Comparison of ENCODE assay signal across 1 cellular context in the genomic region with DNA sequence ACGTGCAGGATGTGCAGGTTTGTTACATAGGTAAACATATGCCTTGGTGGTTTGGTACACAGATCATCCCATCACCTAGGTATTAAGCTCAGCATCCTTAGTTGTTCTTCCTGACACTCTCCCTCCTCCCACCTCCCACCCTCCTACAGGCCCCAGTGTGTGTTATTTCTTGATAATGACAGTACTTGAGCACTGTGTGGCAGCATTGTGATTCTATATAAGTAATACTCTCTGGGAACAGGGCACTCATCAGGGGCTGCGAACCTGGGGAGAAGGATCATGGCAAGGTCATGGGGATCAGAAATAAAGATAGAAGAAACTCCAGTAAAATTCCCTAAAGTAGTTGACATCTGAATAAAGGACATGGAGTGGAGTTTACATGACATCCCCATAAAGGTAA.
TF ChIP-seq lines count a peak whose summit lies in the region.

No MANE protein-coding gene starts in this region.

TF ChIP-seq in GM23338, 12 proteins besides CTCF, POLR2A, EP300 and RAD21 (continued from another document):
- TF ChIP-seq, protein P1, sequence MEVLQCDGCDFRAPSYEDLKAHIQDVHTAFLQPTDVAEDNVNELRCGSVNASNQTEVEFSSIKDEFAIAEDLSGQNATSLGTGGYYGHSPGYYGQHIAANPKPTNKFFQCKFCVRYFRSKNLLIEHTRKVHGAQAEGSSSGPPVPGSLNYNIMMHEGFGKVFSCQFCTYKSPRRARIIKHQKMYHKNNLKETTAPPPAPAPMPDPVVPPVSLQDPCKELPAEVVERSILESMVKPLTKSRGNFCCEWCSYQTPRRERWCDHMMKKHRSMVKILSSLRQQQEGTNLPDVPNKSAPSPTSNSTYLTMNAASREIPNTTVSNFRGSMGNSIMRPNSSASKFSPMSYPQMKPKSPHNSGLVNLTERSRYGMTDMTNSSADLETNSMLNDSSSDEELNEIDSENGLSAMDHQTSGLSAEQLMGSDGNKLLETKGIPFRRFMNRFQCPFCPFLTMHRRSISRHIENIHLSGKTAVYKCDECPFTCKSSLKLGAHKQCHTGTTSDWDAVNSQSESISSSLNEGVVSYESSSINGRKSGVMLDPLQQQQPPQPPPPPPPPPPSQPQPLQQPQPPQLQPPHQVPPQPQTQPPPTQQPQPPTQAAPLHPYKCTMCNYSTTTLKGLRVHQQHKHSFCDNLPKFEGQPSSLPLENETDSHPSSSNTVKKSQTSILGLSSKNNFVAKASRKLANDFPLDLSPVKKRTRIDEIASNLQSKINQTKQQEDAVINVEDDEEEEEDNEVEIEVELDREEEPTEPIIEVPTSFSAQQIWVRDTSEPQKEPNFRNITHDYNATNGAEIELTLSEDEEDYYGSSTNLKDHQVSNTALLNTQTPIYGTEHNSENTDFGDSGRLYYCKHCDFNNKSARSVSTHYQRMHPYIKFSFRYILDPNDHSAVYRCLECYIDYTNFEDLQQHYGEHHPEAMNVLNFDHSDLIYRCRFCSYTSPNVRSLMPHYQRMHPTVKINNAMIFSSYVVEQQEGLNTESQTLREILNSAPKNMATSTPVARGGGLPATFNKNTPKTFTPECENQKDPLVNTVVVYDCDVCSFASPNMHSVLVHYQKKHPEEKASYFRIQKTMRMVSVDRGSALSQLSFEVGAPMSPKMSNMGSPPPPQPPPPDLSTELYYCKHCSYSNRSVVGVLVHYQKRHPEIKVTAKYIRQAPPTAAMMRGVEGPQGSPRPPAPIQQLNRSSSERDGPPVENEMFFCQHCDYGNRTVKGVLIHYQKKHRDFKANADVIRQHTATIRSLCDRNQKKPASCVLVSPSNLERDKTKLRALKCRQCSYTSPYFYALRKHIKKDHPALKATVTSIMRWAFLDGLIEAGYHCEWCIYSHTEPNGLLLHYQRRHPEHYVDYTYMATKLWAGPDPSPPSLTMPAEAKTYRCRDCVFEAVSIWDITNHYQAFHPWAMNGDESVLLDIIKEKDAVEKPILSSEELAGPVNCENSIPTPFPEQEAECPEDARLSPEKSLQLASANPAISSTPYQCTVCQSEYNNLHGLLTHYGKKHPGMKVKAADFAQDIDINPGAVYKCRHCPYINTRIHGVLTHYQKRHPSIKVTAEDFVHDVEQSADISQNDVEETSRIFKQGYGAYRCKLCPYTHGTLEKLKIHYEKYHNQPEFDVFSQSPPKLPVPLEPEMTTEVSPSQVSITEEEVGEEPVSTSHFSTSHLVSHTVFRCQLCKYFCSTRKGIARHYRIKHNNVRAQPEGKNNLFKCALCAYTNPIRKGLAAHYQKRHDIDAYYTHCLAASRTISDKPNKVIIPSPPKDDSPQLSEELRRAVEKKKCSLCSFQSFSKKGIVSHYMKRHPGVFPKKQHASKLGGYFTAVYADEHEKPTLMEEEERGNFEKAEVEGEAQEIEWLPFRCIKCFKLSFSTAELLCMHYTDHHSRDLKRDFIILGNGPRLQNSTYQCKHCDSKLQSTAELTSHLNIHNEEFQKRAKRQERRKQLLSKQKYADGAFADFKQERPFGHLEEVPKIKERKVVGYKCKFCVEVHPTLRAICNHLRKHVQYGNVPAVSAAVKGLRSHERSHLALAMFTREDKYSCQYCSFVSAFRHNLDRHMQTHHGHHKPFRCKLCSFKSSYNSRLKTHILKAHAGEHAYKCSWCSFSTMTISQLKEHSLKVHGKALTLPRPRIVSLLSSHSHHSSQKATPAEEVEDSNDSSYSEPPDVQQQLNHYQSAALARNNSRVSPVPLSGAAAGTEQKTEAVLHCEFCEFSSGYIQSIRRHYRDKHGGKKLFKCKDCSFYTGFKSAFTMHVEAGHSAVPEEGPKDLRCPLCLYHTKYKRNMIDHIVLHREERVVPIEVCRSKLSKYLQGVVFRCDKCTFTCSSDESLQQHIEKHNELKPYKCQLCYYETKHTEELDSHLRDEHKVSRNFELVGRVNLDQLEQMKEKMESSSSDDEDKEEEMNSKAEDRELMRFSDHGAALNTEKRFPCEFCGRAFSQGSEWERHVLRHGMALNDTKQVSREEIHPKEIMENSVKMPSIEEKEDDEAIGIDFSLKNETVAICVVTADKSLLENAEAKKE (CRISPR knock-in tag; IDR thresholded peaks at IDR 0.05), result no peak
- TF ChIP-seq NANOG (IDR thresholded peaks at IDR 0.05; ENCODE audit: borderline replicate concordance), result no peak
- TF ChIP-seq EZH2phosphoT487 (IDR thresholded peaks at IDR 0.05; ENCODE audit: unreplicated experiment), result no peak
- TF ChIP-seq, protein P2, sequence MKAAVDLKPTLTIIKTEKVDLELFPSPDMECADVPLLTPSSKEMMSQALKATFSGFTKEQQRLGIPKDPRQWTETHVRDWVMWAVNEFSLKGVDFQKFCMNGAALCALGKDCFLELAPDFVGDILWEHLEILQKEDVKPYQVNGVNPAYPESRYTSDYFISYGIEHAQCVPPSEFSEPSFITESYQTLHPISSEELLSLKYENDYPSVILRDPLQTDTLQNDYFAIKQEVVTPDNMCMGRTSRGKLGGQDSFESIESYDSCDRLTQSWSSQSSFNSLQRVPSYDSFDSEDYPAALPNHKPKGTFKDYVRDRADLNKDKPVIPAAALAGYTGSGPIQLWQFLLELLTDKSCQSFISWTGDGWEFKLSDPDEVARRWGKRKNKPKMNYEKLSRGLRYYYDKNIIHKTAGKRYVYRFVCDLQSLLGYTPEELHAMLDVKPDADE (IDR thresholded peaks at IDR 0.05), result no peak
- no peak for TF ChIP-seq JUNB (IDR thresholded peaks at IDR 0.05; ENCODE audit: unreplicated experiment)
- no peak for TF ChIP-seq CREB1 (CRISPR knock-in tag; IDR thresholded peaks at IDR 0.05; ENCODE audit: low read depth)
- no peak for TF ChIP-seq STAT1 (IDR thresholded peaks at IDR 0.05; ENCODE audit: unreplicated experiment)
- no peak for TF ChIP-seq ZNF114 (CRISPR knock-in tag; IDR thresholded peaks at IDR 0.05)
- TF ChIP-seq, protein P3, sequence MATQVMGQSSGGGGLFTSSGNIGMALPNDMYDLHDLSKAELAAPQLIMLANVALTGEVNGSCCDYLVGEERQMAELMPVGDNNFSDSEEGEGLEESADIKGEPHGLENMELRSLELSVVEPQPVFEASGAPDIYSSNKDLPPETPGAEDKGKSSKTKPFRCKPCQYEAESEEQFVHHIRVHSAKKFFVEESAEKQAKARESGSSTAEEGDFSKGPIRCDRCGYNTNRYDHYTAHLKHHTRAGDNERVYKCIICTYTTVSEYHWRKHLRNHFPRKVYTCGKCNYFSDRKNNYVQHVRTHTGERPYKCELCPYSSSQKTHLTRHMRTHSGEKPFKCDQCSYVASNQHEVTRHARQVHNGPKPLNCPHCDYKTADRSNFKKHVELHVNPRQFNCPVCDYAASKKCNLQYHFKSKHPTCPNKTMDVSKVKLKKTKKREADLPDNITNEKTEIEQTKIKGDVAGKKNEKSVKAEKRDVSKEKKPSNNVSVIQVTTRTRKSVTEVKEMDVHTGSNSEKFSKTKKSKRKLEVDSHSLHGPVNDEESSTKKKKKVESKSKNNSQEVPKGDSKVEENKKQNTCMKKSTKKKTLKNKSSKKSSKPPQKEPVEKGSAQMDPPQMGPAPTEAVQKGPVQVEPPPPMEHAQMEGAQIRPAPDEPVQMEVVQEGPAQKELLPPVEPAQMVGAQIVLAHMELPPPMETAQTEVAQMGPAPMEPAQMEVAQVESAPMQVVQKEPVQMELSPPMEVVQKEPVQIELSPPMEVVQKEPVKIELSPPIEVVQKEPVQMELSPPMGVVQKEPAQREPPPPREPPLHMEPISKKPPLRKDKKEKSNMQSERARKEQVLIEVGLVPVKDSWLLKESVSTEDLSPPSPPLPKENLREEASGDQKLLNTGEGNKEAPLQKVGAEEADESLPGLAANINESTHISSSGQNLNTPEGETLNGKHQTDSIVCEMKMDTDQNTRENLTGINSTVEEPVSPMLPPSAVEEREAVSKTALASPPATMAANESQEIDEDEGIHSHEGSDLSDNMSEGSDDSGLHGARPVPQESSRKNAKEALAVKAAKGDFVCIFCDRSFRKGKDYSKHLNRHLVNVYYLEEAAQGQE (IDR thresholded peaks at IDR 0.05; ENCODE audit: unreplicated experiment), result no peak
- TF ChIP-seq EZH2 (IDR thresholded peaks at IDR 0.05; ENCODE audit: low read depth, unreplicated experiment), result no peak
- TF ChIP-seq POLR2AphosphoS5 (IDR thresholded peaks at IDR 0.05; ENCODE audit: low read depth), result no peak
